ENCODE assay signal across 8 cellular contexts in the genomic region with DNA sequence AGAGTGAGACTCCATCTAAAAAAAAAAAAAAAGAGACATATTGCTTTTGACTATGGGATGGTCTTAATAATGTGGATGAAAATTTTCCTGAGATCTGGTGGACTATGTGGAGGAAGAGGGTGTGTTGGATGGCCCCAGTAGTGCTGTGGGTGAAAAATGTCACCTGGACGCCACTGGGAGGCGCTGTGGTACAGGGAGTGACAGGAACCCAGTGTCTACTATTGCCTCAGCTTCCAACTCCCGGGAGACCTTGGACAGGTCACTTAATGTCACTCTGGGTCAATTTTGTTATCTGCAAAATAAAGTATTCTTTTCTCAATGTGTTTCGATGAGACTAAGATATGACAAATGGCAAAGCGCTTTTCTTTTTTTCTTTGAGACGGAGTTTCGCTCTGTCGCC. TPM values are rescaled to one million over a fixed set of nuclear protein-coding genes. Genes with fewer than 3 reads are reported as not detected.
DNase-seq lines count a peak whose midpoint lies in the region; FAIRE-seq and TF ChIP-seq lines count a peak whose summit lies in the region.

No MANE protein-coding gene starts in this region.

- H3K4me3 ChIP-seq in HEK293 (ENCODE audit: low read depth, low read length) (no peak overlapping the region), fibroblast of villous mesenchyme (ENCODE audit: low read depth, low read length) (no peak overlapping the region)

- no peak overlapping the region for H3K27ac Mint-ChIP-seq in activated T-cell treated with anti-CD3 and anti-CD28 coated beads, Interleukin-2, amount 50 U/mL, for 24 hours

- no peak overlapping the region for H3K27ac ChIP-seq in HEK293 (ENCODE audit: extremely low read depth, low read depth, low read length)

- H3K36me3 ChIP-seq in HEK293 (ENCODE audit: control insufficient read depth in 2 of 2, insufficient read depth in 1 of 2, low read length in 2 of 2) = no peaks in the 10 kb centered on the region

- DNase-seq in DMS 273 treated with DMSO at 0.1 percent for 48 hours (lab: John Stamatoyannopoulos, UW) (peak; percentile 2), NCI-H774 (lab: John Stamatoyannopoulos, UW) (peak; percentile 5), fibroblast of villous mesenchyme (ENCODE audit: low read depth) (peak; percentile 60), non-pigmented ciliary epithelial cell (ENCODE audit: low read depth) (peak; percentile 9), urothelium cell line (ENCODE audit: low spot score) (peak; percentile 74), NCI-H2107 treated with DMSO at 0.1 percent for 48 hours (lab: John Stamatoyannopoulos, UW; ENCODE audit: unreplicated experiment) (no peak)
- peak; percentile 61 for DNase-seq in activated T-cell treated with anti-CD3 and anti-CD28 coated beads, Interleukin-2, amount 50 U/mL, for 24 hours

- POLR2A ChIA-PET in HEK293 (lab: Yijun Ruan, JAX) = no interaction called here

- CTCF ChIA-PET in HEK293 (lab: Yijun Ruan, JAX) = interaction anchor here (0.6 to 3.9 kb wide), 6 partner anchors 54 to 564 kb away, joined by 3 to 33 read pairs (median 3); no protein-coding TSS in a partner anchor

- no peaks in the 10 kb centered on the region for H3K4me1 ChIP-seq in HEK293 (ENCODE audit: control insufficient read depth, insufficient read depth, low read length)

- no peaks in the 10 kb centered on the region for H3K9me3 ChIP-seq in HEK293 (ENCODE audit: control insufficient read depth, insufficient read depth, low read depth, low read length)

- no peaks in the 10 kb centered on the region for H3K36me3 Mint-ChIP-seq in activated T-cell treated with anti-CD3 and anti-CD28 coated beads, Interleukin-2, amount 50 U/mL, for 24 hours (ENCODE audit: low read depth)

- no peak for FAIRE-seq in urothelium cell line (lab: Jason Lieb, UNC)

- peaks cover 43% of the 10 kb centered on the region for H3K27me3 Mint-ChIP-seq in activated T-cell treated with anti-CD3 and anti-CD28 coated beads, Interleukin-2, amount 50 U/mL, for 24 hours

- no peaks in the 10 kb centered on the region for H3K4me1 Mint-ChIP-seq in activated T-cell treated with anti-CD3 and anti-CD28 coated beads, Interleukin-2, amount 50 U/mL, for 24 hours (ENCODE audit: low read depth)

- TF ChIP-seq CTCF in HEK293 (tag by site-specific recombination; IDR thresholded peaks at IDR 0.05) (peak; percentile 53; the same call in 1 of the 2 replicates), fibroblast of villous mesenchyme (IDR thresholded peaks at IDR 0.05; ENCODE audit: insufficient read depth, low read depth, low read length) (peak; percentile 80)

- no peak overlapping the region for H3K4me3 Mint-ChIP-seq in activated T-cell treated with anti-CD3 and anti-CD28 coated beads, Interleukin-2, amount 50 U/mL, for 24 hours

- no peaks in the 10 kb centered on the region for H3K9me3 Mint-ChIP-seq in activated T-cell treated with anti-CD3 and anti-CD28 coated beads, Interleukin-2, amount 50 U/mL, for 24 hours

TF ChIP-seq in HEK293, 187 proteins besides CTCF, POLR2A, EP300 and RAD21 (continues in another document):
- TF ChIP-seq, protein P1, sequence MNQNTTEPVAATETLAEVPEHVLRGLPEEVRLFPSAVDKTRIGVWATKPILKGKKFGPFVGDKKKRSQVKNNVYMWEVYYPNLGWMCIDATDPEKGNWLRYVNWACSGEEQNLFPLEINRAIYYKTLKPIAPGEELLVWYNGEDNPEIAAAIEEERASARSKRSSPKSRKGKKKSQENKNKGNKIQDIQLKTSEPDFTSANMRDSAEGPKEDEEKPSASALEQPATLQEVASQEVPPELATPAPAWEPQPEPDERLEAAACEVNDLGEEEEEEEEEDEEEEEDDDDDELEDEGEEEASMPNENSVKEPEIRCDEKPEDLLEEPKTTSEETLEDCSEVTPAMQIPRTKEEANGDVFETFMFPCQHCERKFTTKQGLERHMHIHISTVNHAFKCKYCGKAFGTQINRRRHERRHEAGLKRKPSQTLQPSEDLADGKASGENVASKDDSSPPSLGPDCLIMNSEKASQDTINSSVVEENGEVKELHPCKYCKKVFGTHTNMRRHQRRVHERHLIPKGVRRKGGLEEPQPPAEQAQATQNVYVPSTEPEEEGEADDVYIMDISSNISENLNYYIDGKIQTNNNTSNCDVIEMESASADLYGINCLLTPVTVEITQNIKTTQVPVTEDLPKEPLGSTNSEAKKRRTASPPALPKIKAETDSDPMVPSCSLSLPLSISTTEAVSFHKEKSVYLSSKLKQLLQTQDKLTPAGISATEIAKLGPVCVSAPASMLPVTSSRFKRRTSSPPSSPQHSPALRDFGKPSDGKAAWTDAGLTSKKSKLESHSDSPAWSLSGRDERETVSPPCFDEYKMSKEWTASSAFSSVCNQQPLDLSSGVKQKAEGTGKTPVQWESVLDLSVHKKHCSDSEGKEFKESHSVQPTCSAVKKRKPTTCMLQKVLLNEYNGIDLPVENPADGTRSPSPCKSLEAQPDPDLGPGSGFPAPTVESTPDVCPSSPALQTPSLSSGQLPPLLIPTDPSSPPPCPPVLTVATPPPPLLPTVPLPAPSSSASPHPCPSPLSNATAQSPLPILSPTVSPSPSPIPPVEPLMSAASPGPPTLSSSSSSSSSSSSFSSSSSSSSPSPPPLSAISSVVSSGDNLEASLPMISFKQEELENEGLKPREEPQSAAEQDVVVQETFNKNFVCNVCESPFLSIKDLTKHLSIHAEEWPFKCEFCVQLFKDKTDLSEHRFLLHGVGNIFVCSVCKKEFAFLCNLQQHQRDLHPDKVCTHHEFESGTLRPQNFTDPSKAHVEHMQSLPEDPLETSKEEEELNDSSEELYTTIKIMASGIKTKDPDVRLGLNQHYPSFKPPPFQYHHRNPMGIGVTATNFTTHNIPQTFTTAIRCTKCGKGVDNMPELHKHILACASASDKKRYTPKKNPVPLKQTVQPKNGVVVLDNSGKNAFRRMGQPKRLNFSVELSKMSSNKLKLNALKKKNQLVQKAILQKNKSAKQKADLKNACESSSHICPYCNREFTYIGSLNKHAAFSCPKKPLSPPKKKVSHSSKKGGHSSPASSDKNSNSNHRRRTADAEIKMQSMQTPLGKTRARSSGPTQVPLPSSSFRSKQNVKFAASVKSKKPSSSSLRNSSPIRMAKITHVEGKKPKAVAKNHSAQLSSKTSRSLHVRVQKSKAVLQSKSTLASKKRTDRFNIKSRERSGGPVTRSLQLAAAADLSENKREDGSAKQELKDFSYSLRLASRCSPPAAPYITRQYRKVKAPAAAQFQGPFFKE (tag by site-specific recombination; IDR thresholded peaks at IDR 0.05; ENCODE audit: borderline replicate concordance) = no peak
- TF ChIP-seq ZBTB1 (tag by site-specific recombination; IDR thresholded peaks at IDR 0.05) = no peak
- peak; percentile 25; the same call in 1 of the 2 replicates for TF ChIP-seq KLF10 (tag by site-specific recombination; IDR thresholded peaks at IDR 0.05)
- TF ChIP-seq, protein P2, sequence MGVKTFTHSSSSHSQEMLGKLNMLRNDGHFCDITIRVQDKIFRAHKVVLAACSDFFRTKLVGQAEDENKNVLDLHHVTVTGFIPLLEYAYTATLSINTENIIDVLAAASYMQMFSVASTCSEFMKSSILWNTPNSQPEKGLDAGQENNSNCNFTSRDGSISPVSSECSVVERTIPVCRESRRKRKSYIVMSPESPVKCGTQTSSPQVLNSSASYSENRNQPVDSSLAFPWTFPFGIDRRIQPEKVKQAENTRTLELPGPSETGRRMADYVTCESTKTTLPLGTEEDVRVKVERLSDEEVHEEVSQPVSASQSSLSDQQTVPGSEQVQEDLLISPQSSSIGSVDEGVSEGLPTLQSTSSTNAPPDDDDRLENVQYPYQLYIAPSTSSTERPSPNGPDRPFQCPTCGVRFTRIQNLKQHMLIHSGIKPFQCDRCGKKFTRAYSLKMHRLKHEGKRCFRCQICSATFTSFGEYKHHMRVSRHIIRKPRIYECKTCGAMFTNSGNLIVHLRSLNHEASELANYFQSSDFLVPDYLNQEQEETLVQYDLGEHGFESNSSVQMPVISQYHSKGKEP (tag by site-specific recombination; IDR thresholded peaks at IDR 0.05) = no peak
- no peak for TF ChIP-seq ZNF354C (tag by site-specific recombination; IDR thresholded peaks at IDR 0.05; ENCODE audit: borderline replicate concordance, low read depth)
- TF ChIP-seq, protein P3, sequence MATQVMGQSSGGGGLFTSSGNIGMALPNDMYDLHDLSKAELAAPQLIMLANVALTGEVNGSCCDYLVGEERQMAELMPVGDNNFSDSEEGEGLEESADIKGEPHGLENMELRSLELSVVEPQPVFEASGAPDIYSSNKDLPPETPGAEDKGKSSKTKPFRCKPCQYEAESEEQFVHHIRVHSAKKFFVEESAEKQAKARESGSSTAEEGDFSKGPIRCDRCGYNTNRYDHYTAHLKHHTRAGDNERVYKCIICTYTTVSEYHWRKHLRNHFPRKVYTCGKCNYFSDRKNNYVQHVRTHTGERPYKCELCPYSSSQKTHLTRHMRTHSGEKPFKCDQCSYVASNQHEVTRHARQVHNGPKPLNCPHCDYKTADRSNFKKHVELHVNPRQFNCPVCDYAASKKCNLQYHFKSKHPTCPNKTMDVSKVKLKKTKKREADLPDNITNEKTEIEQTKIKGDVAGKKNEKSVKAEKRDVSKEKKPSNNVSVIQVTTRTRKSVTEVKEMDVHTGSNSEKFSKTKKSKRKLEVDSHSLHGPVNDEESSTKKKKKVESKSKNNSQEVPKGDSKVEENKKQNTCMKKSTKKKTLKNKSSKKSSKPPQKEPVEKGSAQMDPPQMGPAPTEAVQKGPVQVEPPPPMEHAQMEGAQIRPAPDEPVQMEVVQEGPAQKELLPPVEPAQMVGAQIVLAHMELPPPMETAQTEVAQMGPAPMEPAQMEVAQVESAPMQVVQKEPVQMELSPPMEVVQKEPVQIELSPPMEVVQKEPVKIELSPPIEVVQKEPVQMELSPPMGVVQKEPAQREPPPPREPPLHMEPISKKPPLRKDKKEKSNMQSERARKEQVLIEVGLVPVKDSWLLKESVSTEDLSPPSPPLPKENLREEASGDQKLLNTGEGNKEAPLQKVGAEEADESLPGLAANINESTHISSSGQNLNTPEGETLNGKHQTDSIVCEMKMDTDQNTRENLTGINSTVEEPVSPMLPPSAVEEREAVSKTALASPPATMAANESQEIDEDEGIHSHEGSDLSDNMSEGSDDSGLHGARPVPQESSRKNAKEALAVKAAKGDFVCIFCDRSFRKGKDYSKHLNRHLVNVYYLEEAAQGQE (tag by site-specific recombination; IDR thresholded peaks at IDR 0.05) = peak; percentile 70
- TF ChIP-seq, protein P4, sequence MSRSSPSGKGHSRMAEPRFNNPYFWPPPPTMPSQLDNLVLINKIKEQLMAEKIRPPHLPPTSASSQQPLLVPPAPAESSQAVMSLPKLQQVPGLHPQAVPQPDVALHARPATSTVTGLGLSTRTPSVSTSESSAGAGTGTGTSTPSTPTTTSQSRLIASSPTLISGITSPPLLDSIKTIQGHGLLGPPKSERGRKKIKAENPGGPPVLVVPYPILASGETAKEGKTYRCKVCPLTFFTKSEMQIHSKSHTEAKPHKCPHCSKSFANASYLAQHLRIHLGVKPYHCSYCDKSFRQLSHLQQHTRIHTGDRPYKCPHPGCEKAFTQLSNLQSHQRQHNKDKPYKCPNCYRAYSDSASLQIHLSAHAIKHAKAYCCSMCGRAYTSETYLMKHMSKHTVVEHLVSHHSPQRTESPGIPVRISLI (tag by site-specific recombination; IDR thresholded peaks at IDR 0.05) = no peak

RNA-seq across cellular contexts. Expression of a gene that starts 27.7 kb away (rescaled TPM):
- total RNA-seq in fibroblast of villous mesenchyme = 12.9 and 19.9 TPM in 2 replicates
